ENCODE assay signal across 11 cellular contexts in the genomic region with DNA sequence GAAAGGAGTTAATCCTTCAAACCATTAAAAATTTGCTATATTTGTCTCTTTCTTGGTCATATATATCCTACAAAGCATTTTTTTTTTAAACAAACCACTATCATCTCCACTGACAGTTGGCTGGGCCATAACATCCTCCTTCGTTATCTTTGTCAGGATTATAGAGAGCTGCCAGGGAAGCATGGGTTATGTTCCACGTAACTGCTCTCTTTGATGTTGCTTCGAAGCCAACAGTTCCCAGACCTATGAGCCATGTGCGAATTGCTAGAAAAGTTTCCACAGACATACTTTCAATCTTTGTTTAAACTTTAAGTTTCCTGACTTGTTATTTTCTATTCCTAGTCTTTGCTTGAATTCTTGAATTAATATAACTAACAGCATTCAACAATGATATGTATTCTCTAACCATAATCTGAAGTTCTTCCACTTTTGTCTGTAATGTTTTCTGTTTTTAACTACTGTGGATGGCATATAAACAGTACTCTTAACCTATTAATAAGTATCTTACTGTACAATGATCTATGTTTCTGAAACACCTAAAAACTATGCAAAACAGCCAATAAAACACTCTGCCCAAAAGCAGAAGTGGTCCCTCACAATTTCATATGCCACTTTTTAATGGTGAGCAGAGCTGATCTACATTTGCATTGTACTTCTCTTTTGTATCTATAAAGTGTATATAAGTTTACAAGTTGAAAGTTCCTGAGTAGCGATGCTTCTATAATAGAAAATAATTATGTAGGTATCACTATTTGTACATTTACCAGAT. TPM values are rescaled to one million over a fixed set of nuclear protein-coding genes. Genes with fewer than 3 reads are reported as not detected.
A peak's percentile ranks its signal among the peaks of the same experiment; 100 is the strongest.
DNase-seq lines count a peak whose midpoint lies in the region; ATAC-seq and TF ChIP-seq lines count a peak whose summit lies in the region.
"Had no signal": no experiment of that assay in that cellular context is flagged by ENCODE, and none has a peak within 500 bp of the region (broad histone marks: within the 10 kb centered on the region; RNA-seq: fewer than 3 reads in every experiment).

No MANE protein-coding gene starts in this region.

- intact Hi-C loops in spleen (cut with DNase I; ENCODE audit: low total_unique reads) = no loop called here
- intact Hi-C loops in prostate gland (cut with DNase I) = no loop called here

- no peaks in the 10 kb centered on the region for H3K27me3 ChIP-seq in OCI-LY3 (ENCODE audit: low read depth, low read length)
- no peaks in the 10 kb centered on the region for H3K27me3 ChIP-seq in spleen (replicated peaks in 1 of 7)
- H3K27me3 ChIP-seq in prostate gland (replicated peaks; ENCODE audit: insufficient read depth) = no peaks in the 10 kb centered on the region

- peak; percentile 95 for ATAC-seq in GM18502 (IDR thresholded peaks at IDR 0.05; ENCODE audit: poor library complexity, unreplicated experiment)
- peak; percentile 97 for ATAC-seq in GM21381 (IDR thresholded peaks at IDR 0.05; ENCODE audit: unreplicated experiment)
- peak; percentile 95 for ATAC-seq in HG03060 (IDR thresholded peaks at IDR 0.05; ENCODE audit: low read depth, unreplicated experiment)
- ATAC-seq: SK-N-SH treated with all-trans-retinoic acid at 6 μM for 48 hours had no signal

- H3K36me3 ChIP-seq in OCI-LY3 (replicated peaks; ENCODE audit: low read depth, low read length) (no peaks in the 10 kb centered on the region), spleen (no peaks in the 10 kb centered on the region), prostate gland (no peaks in the 10 kb centered on the region)

- H3K9me3 ChIP-seq in OCI-LY3 (ENCODE audit: insufficient read depth, low read length) (no peaks in the 10 kb centered on the region), spleen (no peaks in the 10 kb centered on the region), prostate gland (no peaks in the 10 kb centered on the region)

- no peak for TF ChIP-seq CTCF in OCI-LY3 (IDR thresholded peaks at IDR 0.05; ENCODE audit: low read depth, low read length)
- no peak for TF ChIP-seq CTCF in spleen (IDR thresholded peaks at IDR 0.05 in 8 of 11, conservative IDR thresholded peaks at IDR 0.05 in 3 of 11)
- TF ChIP-seq CTCF in prostate gland (IDR thresholded peaks at IDR 0.05) = no peak

- H3K4me1 ChIP-seq in OCI-LY3 (ENCODE audit: low read length) = peaks cover 12% of the 10 kb centered on the region
- H3K4me1 ChIP-seq in spleen = peaks cover 0 to 10% (median under 1%) of the 10 kb centered on the region in 6 donors
- no peaks in the 10 kb centered on the region for H3K4me1 ChIP-seq in prostate gland (replicated peaks)

- H3K27ac ChIP-seq in OCI-LY3 (ENCODE audit: low read length) (no peak overlapping the region), spleen (peak overlapping the region in 4 of 8 donors; percentile 0 to 12 (median 4)), prostate gland (no peak overlapping the region)

- H4K20me1 ChIP-seq in OCI-LY3 (ENCODE audit: insufficient read depth, low read length) = no peaks in the 10 kb centered on the region

- H3K4me3 ChIP-seq in OCI-LY3 (ENCODE audit: low read length) (no peak overlapping the region), spleen (no peak overlapping the region), prostate gland (no peak overlapping the region)

- WGBS in spleen, 5 donors = 60 to 66% (median 64%) methylated on average over 5 of the region's 5 CpGs
- 54% methylated on average over 5 of the region's 5 CpGs for WGBS in prostate gland

- no peak overlapping the region for H3K9ac ChIP-seq in OCI-LY3 (ENCODE audit: low read length)

- H3K79me2 ChIP-seq in OCI-LY3 (ENCODE audit: low read length) = no peaks in the 10 kb centered on the region

- no peak for TF ChIP-seq POLR2A in spleen (IDR thresholded peaks at IDR 0.05)
- TF ChIP-seq POLR2A in prostate gland (IDR thresholded peaks at IDR 0.05) = no peak

- no peak for DNase-seq in spleen
- no peak for DNase-seq in islet precursor cell
- no peak for DNase-seq in nucleus accumbens (lab: John Stamatoyannopoulos, UW)
- no peak for DNase-seq in prostate gland (ENCODE audit: low spot score)
- DNase-seq: activated CD8-positive, alpha-beta memory T cell treated with anti-CD3 and anti-CD28 coated beads, Interleukin-2, amount 50 U/mL, for 48 hours; foreskin melanocyte had no signal

- no peak overlapping the region for H2AFZ ChIP-seq in OCI-LY3 (ENCODE audit: low read depth, low read length)

- H3K4me2 ChIP-seq in OCI-LY3 (ENCODE audit: low read length) = peak overlapping the region; percentile 37

RNA-seq across cellular contexts. Expression of a gene that starts 37.9 kb away (rescaled TPM):
- total RNA-seq in spleen (10 to 100 TPM in 1 of 7 donors, 1 to 10 TPM in 3, under 1 TPM in 3; 0.13 to 12.3 (median 1.3) TPM), prostate gland (under 1 TPM; 0.18 to 0.51 TPM)
- under 1 TPM; 0.03 to 0.17 (median 0.07) TPM for polyA plus RNA-seq in spleen

RNA-seq across cellular contexts. Expression of a gene that starts 42.1 kb away (rescaled TPM):
- total RNA-seq in spleen = 10 to 100 TPM in 3 of 7 donors, 1 to 10 TPM in 3, under 1 TPM in 1; 0.57 to 37.4 (median 5.4) TPM
- 1 to 10 TPM in 1 of 3 donors, under 1 TPM in 2; 0.51 to 5.6 (median 0.63) TPM for polyA plus RNA-seq in spleen
- total RNA-seq in prostate gland = 10 to 100 TPM in 1 of 2 donors, 1 to 10 TPM in 1; 4.2 to 17.1 TPM
